ENCODE assay signal across 20 cellular contexts in the genomic region with DNA sequence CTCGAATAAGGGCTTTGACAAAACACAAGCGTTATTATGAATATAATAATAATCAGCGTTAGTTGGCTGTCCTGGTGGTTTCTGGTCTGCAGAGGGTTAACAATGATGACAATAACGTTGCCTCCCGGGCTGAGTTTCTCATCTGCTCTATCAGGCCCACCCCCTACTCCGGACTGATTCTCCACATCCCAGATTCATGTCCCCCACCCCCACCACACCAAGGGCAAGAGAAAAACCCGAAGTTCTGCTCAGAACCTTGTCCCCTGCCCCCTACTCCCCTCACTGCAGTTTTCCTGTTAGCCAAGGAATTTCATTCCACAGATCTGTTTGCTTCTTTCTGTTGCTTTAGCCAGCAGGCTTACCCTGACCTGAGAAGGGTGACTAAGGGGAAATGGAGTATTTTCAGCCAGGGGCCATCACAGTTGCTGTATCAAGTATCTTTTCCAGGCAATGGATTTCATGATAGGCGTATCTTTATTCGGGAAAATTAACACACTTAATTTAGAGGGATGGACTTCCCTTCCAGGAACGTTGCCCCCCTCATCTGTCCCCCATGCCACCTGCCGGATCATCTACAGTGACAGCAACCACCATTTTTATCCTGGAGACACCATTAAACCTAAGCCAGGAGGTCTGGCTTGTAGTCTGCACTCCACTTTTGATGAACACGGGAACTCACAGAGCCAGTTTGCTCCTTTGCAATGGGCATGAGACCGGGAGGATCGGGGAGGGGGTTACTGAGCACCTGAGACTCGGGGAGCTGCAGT. TPM values are rescaled to one million over a fixed set of nuclear protein-coding genes. Genes with fewer than 3 reads are reported as not detected.
DNase-seq lines count a peak whose midpoint lies in the region; ATAC-seq and TF ChIP-seq lines count a peak whose summit lies in the region.
"Had no signal": no experiment of that assay in that cellular context is flagged by ENCODE, and none has a peak within 500 bp of the region (broad histone marks: within the 10 kb centered on the region; RNA-seq: fewer than 3 reads in every experiment).

No MANE protein-coding gene starts in this region.

- H3K36me3 Mint-ChIP-seq in endodermal cell (ENCODE audit: low read depth), result no peaks in the 10 kb centered on the region
- H3K36me3 Mint-ChIP-seq: IgD-negative memory B cell had no signal

- ATAC-seq in gastrocnemius medialis, result peak; percentile 69 to 73
- no peak for ATAC-seq in GM21576 (IDR thresholded peaks at IDR 0.05; ENCODE audit: unreplicated experiment)
- ATAC-seq in GM18909 (IDR thresholded peaks at IDR 0.05; ENCODE audit: poor library complexity, unreplicated experiment), result no peak

- H3K4me1 Mint-ChIP-seq in endodermal cell, result peaks cover 7% of the 10 kb centered on the region
- H3K4me1 Mint-ChIP-seq: IgD-negative memory B cell had no signal

- TF ChIP-seq POLR2A in gastrocnemius medialis (IDR thresholded peaks at IDR 0.05), result peak in 1 of 2 donors; percentile 6

- 70 to 90% methylated on average over 7 to 15 of the region's 15 CpGs for WGBS in endodermal cell (ENCODE audit: insufficient coverage in 1 of 2, insufficient read length in 1 of 2), 2 experiments
- WGBS in mesodermal cell (ENCODE audit: insufficient coverage in 2 of 2), 2 experiments, result 61 to 80% methylated on average over 9 to 13 of the region's 15 CpGs

- no peaks in the 10 kb centered on the region for H3K9me3 ChIP-seq in endodermal cell (ENCODE audit: control insufficient read depth, low read length)
- H3K9me3 ChIP-seq in mesodermal cell (ENCODE audit: control insufficient read depth, low read length), result peaks cover 16% of the 10 kb centered on the region
- H3K9me3 ChIP-seq in gastrocnemius medialis, result no peaks in the 10 kb centered on the region

- peak overlapping the region; percentile 64 for H3K27ac Mint-ChIP-seq in endodermal cell
- H3K27ac Mint-ChIP-seq: IgD-negative memory B cell had no signal

- H3K27me3 ChIP-seq in H7 (ENCODE audit: control insufficient read depth, insufficient read depth, low read length) (no peaks in the 10 kb centered on the region), endodermal cell (ENCODE audit: control insufficient read depth, insufficient read depth, low read length, poor library complexity, severe bottlenecking) (no peaks in the 10 kb centered on the region), gastrocnemius medialis (no peaks in the 10 kb centered on the region)

- no peak overlapping the region for H3K4me3 Mint-ChIP-seq in endodermal cell
- H3K4me3 Mint-ChIP-seq: IgD-negative memory B cell had no signal

- no peaks in the 10 kb centered on the region for H3K9me3 Mint-ChIP-seq in endodermal cell
- H3K9me3 Mint-ChIP-seq: IgD-negative memory B cell had no signal

- H3K4me3 ChIP-seq in H7 (ENCODE audit: insufficient read depth, low read depth, low read length) (no peak overlapping the region), endodermal cell (ENCODE audit: low read length) (no peak overlapping the region), mesodermal cell (ENCODE audit: extremely low read depth, insufficient read depth, low read length, poor library complexity, severe bottlenecking) (no peak overlapping the region), gastrocnemius medialis (no peak overlapping the region)
- H3K4me3 ChIP-seq: SK-N-MC had no signal

- peak; percentile 64 for DNase-seq in H7
- DNase-seq in endodermal cell, result no peak
- peak in 1 of 2 donors; percentile 59 for DNase-seq in gastrocnemius medialis
- no peak for DNase-seq in NCI-H446 treated with DMSO at 0.1 percent for 48 hours (lab: John Stamatoyannopoulos, UW)
- DNase-seq: HCEC 1CT, Karpas-422, NCI-H1048, NCI-H1436 treated with DMSO at 0.1 percent for 48 hours, NCI-H2029 treated with DMSO at 0.1 percent for 48 hours, NCI-H2171, NCI-H446, NCI-H69, OCI-M1, SHP77 had no signal

- TF ChIP-seq CTCF in endodermal cell (conservative IDR thresholded peaks at IDR 0.05) (no peak), gastrocnemius medialis (IDR thresholded peaks at IDR 0.05 in 4 of 5, conservative IDR thresholded peaks at IDR 0.05 in 1 of 5) (no peak)

- H3K36me3 ChIP-seq in H7 (replicated peaks; ENCODE audit: control insufficient read depth, insufficient read depth, low read length) (no peaks in the 10 kb centered on the region), endodermal cell (ENCODE audit: control insufficient read depth, insufficient read depth, low read length) (no peaks in the 10 kb centered on the region), mesodermal cell (ENCODE audit: control insufficient read depth, insufficient read depth, low read length) (no peaks in the 10 kb centered on the region), gastrocnemius medialis (no peaks in the 10 kb centered on the region)

- no peak overlapping the region for H3K9ac ChIP-seq in endodermal cell (ENCODE audit: extremely low read depth, low read length, poor library complexity, severe bottlenecking)

- intact Hi-C loops in gastrocnemius medialis (cut with DNase I; ENCODE audit: low total_unique reads), result loop anchor here (5.0 kb wide), 1 partner anchor 35 kb away; the partner anchor contains the start of gene SMTNL2

- H3K4me1 ChIP-seq in endodermal cell (ENCODE audit: control insufficient read depth, insufficient read depth, low read length) (no peaks in the 10 kb centered on the region), mesodermal cell (ENCODE audit: control insufficient read depth, insufficient read depth, low read length, poor library complexity, severe bottlenecking) (peaks cover 7% of the 10 kb centered on the region), gastrocnemius medialis (peaks cover 6 to 26% of the 10 kb centered on the region in 2 donors)

- H3K27ac ChIP-seq in endodermal cell (ENCODE audit: low read depth, low read length) (no peak overlapping the region), mesodermal cell (ENCODE audit: low read depth, low read length, severe bottlenecking) (peak overlapping the region; percentile 30), gastrocnemius medialis (peak overlapping the region; percentile 76 to 100 (median 92))
- H3K27ac ChIP-seq: SK-N-MC had no signal

- in situ Hi-C loops in gastrocnemius medialis (cut with MboI; ENCODE audit: low sequenced_read_pairs in 4 of 4), result no loop called here

- H3K27me3 Mint-ChIP-seq in endodermal cell (ENCODE audit: insufficient read depth), result no peaks in the 10 kb centered on the region

RNA-seq across cellular contexts. Expression of gene ALOX15, which starts 23.7 kb away (rescaled TPM):
- 0.10 and 0.11 TPM in 2 replicates for total RNA-seq in H7 (2014; rRNA removed; shearing (Covaris generic))
- total RNA-seq in endodermal cell (not detected), gastrocnemius medialis (not detected)
- polyA plus RNA-seq in endodermal cell (2013, experiment 1 of 2), result 0.18 TPM
- not detected for polyA plus RNA-seq in endodermal cell (2013, experiment 2 of 2)
- 4.2 TPM for polyA plus RNA-seq in mesodermal cell (2013, experiment 1 of 2)
- 6.6 TPM for polyA plus RNA-seq in mesodermal cell (2013, experiment 2 of 2)
- total RNA-seq: MCF 10A had no signal

RNA-seq across cellular contexts. Expression of gene SMTNL2, which starts 33.4 kb away (rescaled TPM):
- total RNA-seq in H7 (2014; rRNA removed; shearing (Covaris generic)), result 1.4 and 1.9 TPM in 2 replicates
- under 1 TPM; 0.51 to 0.79 TPM for total RNA-seq in endodermal cell
- polyA plus RNA-seq in endodermal cell (2013, experiment 1 of 2), result 2.5 TPM
- 3.0 TPM for polyA plus RNA-seq in endodermal cell (2013, experiment 2 of 2)
- polyA plus RNA-seq in mesodermal cell (2013, experiment 1 of 2), result 12.7 TPM
- polyA plus RNA-seq in mesodermal cell (2013, experiment 2 of 2), result 12.1 TPM
- 100 to 1,000 TPM; 110 to 588 (median 420) TPM for total RNA-seq in gastrocnemius medialis
- total RNA-seq: MCF 10A had no signal
- polyA plus RNA-seq: IgD-negative memory B cell had no signal

RNA-seq across cellular contexts. Expression of gene GGT6, which starts 57.4 kb away (rescaled TPM):
- total RNA-seq in H7 (2014; rRNA removed; shearing (Covaris generic)), result not detected in 2 replicates
- total RNA-seq in endodermal cell (not detected), gastrocnemius medialis (under 1 TPM in 1 of 4 donors, not detected in 3; 0.63 TPM)
- not detected for polyA plus RNA-seq in endodermal cell (2013, experiment 1 of 2)
- polyA plus RNA-seq in endodermal cell (2013, experiment 2 of 2), result not detected
- polyA plus RNA-seq in mesodermal cell (2013, experiment 1 of 2), result not detected
- not detected for polyA plus RNA-seq in mesodermal cell (2013, experiment 2 of 2)
- total RNA-seq: MCF 10A had no signal
- polyA plus RNA-seq: IgD-negative memory B cell had no signal

Comparison
In these comparisons a context has a peak if more than half of its experiments do, and no peak if none do; other contexts are left out.
1. ATAC-seq: peak in gastrocnemius medialis (2 of 2); none in GM21576 (single experiment) and GM18909 (single experiment).
2. RNA of gene SMTNL2, which starts 33.4 kb away (total RNA-seq): 110 to 588 TPM in gastrocnemius medialis; 1.4 to 1.9 TPM in H7 and 0.51 to 0.79 TPM in endodermal cell; every median in the first group is over 10 times any median in the second.